12 cellular contexts compared by ENCODE assay signal in genomic region chr4:107826427-107826980, GRCh38. TPM values are rescaled to one million over a fixed set of nuclear protein-coding genes. Genes with fewer than 3 reads are reported as not detected.
DNase-seq lines count a peak whose midpoint lies in the region; ATAC-seq and TF ChIP-seq lines count a peak whose summit lies in the region.
"Had no signal": no experiment of that assay in that cellular context is flagged by ENCODE, and none has a peak within 500 bp of the region (broad histone marks: within the 10 kb centered on the region; RNA-seq: fewer than 3 reads in every experiment).

No MANE protein-coding gene starts in this region.

- ATAC-seq in gastroesophageal sphincter: no peak
- no peak for ATAC-seq in HG02981 (IDR thresholded peaks at IDR 0.05; ENCODE audit: unreplicated experiment)

- TF ChIP-seq CTCF in gastroesophageal sphincter (IDR thresholded peaks at IDR 0.05): no peak

- no peaks in the 10 kb centered on the region for H3K36me3 ChIP-seq in gastroesophageal sphincter
- no peaks in the 10 kb centered on the region for H3K36me3 ChIP-seq in rectal smooth muscle tissue (ENCODE audit: control insufficient read depth, insufficient read depth, low read length)

- H3K9ac ChIP-seq in rectal smooth muscle tissue (ENCODE audit: low read length): no peak overlapping the region

- 28 to 34% methylated on average over 5 of the region's 5 CpGs for WGBS in gastroesophageal sphincter (ENCODE audit: low coverage in 1 of 2), 2 donors

- H3K4me3 ChIP-seq in gastroesophageal sphincter (peak overlapping the region; percentile 80 to 83), rectal smooth muscle tissue (ENCODE audit: low read length) (peak overlapping the region; percentile 75)

- H3K9me3 ChIP-seq in gastroesophageal sphincter: no peaks in the 10 kb centered on the region

- DNase-seq in DMS53 treated with DMSO at 0.1 percent for 48 hours (lab: John Stamatoyannopoulos, UW; ENCODE audit: unreplicated experiment) (peak; percentile 24), RKO (ENCODE audit: low spot score) (peak; percentile 11), NCI-H1048 (lab: John Stamatoyannopoulos, UW) (no peak), islet precursor cell (no peak), NCI-H1436 treated with DMSO at 0.1 percent for 48 hours (lab: John Stamatoyannopoulos, UW) (no peak)
- DNase-seq: activated effector memory CD4-positive, alpha-beta T cell treated with Interleukin-2 at 50 U/mL for 16 hours; GOT3; NCI-H2227 treated with DMSO at 0.1 percent for 48 hours; nephron progenitor cell had no signal

- TF ChIP-seq POLR2A in gastroesophageal sphincter (IDR thresholded peaks at IDR 0.05): no peak

- H3K27ac ChIP-seq in gastroesophageal sphincter (peak overlapping the region; percentile 91 to 99 (median 97)), rectal smooth muscle tissue (ENCODE audit: low read depth, low read length) (peak overlapping the region; percentile 93)

- peaks cover 0 to 55% (median 3%) of the 10 kb centered on the region in 3 donors for H3K4me1 ChIP-seq in gastroesophageal sphincter
- peaks cover 4% of the 10 kb centered on the region for H3K4me1 ChIP-seq in rectal smooth muscle tissue (ENCODE audit: control insufficient read depth, insufficient read depth, low read length)

- H3K27me3 ChIP-seq in gastroesophageal sphincter (no peaks in the 10 kb centered on the region), rectal smooth muscle tissue (ENCODE audit: control insufficient read depth, insufficient read depth, low read length) (peaks cover 2% of the 10 kb centered on the region)

- TF ChIP-seq EP300 in gastroesophageal sphincter (IDR thresholded peaks at IDR 0.05): no peak

RNA-seq across cellular contexts. Expression of gene SGMS2, which starts 1.8 kb away (rescaled TPM):
- total RNA-seq in gastroesophageal sphincter: 100 to 1,000 TPM; 170 to 499 (median 277) TPM

Comparison
In these comparisons a context has a peak if more than half of its experiments do, and no peak if none do; other contexts are left out.
1. DNase-seq: peak in DMS53 treated with DMSO at 0.1 percent for 48 hours (single experiment) and RKO (single experiment); none in NCI-H1048 (single experiment), islet precursor cell (single experiment) and NCI-H1436 treated with DMSO at 0.1 percent for 48 hours (single experiment).